ENCODE assay signal across 1 cellular context in genomic region chr15:89370120-89371077, GRCh38.
TF ChIP-seq lines count a peak whose summit lies in the region.

No MANE protein-coding gene starts in this region.

TF ChIP-seq in GM12878, 131 proteins besides CTCF, POLR2A, EP300 and RAD21:
- TF ChIP-seq ATF2 (IDR thresholded peaks at IDR 0.05; ENCODE audit: low read length) (no peak), SUZ12 (IDR thresholded peaks at IDR 0.05; ENCODE audit: unreplicated experiment) (peak; percentile 52)
